In the genomic region with DNA sequence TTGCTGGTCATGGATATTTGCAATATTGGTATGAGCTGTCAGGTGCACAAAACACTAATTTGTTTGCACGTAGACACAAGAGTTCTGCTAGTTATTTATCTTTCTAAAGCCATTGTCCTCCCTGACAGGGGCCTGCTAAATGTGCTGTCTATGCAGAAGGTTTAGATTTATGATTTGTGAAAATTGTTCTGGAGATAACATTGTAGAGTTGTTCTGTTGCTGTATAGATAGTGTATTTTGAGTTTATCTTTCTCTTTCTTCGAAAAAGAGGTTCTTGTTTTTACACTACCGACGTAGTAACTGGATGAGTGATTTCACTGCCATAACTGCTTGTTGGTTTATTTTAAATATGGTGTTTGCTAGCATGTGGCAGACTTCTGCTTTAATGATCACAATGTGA, we compare ENCODE assay signal across 40 cellular contexts. TPM values are rescaled to one million over a fixed set of nuclear protein-coding genes. Genes with fewer than 3 reads are reported as not detected.
"Had no signal": no experiment of that assay in that cellular context is flagged by ENCODE, and none has a peak within 500 bp of the region (broad histone marks: within the 10 kb centered on the region; RNA-seq: fewer than 3 reads in every experiment).

No MANE protein-coding gene starts in this region.

- H3K27me3 ChIP-seq: adrenal gland, ascending aorta, breast epithelium, cardiac muscle cell, colonic mucosa, esophagus squamous epithelium, gastroesophageal sphincter, hepatocyte had no signal

- H3K9me3 ChIP-seq: adrenal gland, ascending aorta, breast epithelium, colonic mucosa, esophagus squamous epithelium, gastroesophageal sphincter, heart right ventricle had no signal

- H3K36me3 Mint-ChIP-seq: activated CD4-positive, alpha-beta memory T cell treated with anti-CD3 and anti-CD28 coated beads for 36 hours; activated CD8-positive, alpha-beta memory T cell treated with anti-CD3 and anti-CD28 coated beads, Interleukin-2, amount 10 ng/mL, durations not matched to agents 7 days and 5 days; activated naive CD4-positive, alpha-beta T cell treated with anti-CD3 and anti-CD28 coated beads, Interleukin-2, amount 50 U/mL, for 24 hours; activated naive CD8-positive, alpha-beta T cell treated with anti-CD3 and anti-CD28 coated beads for 36 hours; brain had no signal

- H3K27ac Mint-ChIP-seq: activated B cell treated with CpG ODN at 0.5 μM for 24 hours; activated CD4-positive, alpha-beta memory T cell treated with anti-CD3 and anti-CD28 coated beads for 36 hours; activated CD8-positive, alpha-beta memory T cell treated with anti-CD3 and anti-CD28 coated beads, Interleukin-2, amount 10 ng/mL, durations not matched to agents 7 days and 5 days; activated CD8-positive, alpha-beta T cell treated with anti-CD3 and anti-CD28 coated beads, Interleukin-2, amount 10 ng/mL, durations not matched to agents 7 days and 5 days; activated naive CD4-positive, alpha-beta T cell treated with anti-CD3 and anti-CD28 coated beads for 36 hours; activated naive CD4-positive, alpha-beta T cell treated with anti-CD3 and anti-CD28 coated beads, Interleukin-2, amount 50 U/mL, for 24 hours; activated naive CD8-positive, alpha-beta T cell treated with anti-CD3 and anti-CD28 coated beads for 36 hours; activated naive CD8-positive, alpha-beta T cell treated with anti-CD3 and anti-CD28 coated beads, Interleukin-2, amount 50 U/mL, for 24 hours; activated T-helper 1 cell treated with anti-CD3 and anti-CD28 coated beads, Interleukin-12 subunit alpha, Interleukin-12 subunit beta, Interleukin-2, Interleukin-4 antibody, amounts not matched to agents 30 ng/mL and 10 ng/mL and 1 ng/mL, durations not matched to agents 14 hours and 24 hours and 36 hours; activated T-helper 2 cell treated with anti-CD3 and anti-CD28 coated beads, Interferon-gamma antibody, Interleukin-2, Interleukin-4, amounts not matched to agents 10 μg/mL and 5 μg/mL and 100 μg/mL, durations not matched to agents 14 hours and 24 hours and 36 hours; brain had no signal

- H3K4me1 Mint-ChIP-seq: activated B cell treated with CpG ODN at 0.5 μM for 24 hours; activated CD8-positive, alpha-beta memory T cell treated with anti-CD3 and anti-CD28 coated beads, Interleukin-2, amount 10 ng/mL, durations not matched to agents 7 days and 5 days; activated naive CD4-positive, alpha-beta T cell treated with anti-CD3 and anti-CD28 coated beads, Interleukin-2, amount 50 U/mL, for 24 hours; activated naive CD8-positive, alpha-beta T cell treated with anti-CD3 and anti-CD28 coated beads for 36 hours; activated naive CD8-positive, alpha-beta T cell treated with anti-CD3 and anti-CD28 coated beads, Interleukin-2, amount 50 U/mL, for 24 hours; brain had no signal

- ATAC-seq: activated CD4-positive, CD25-positive, alpha-beta regulatory T cell treated with anti-CD3 and anti-CD28 coated beads, Interleukin-2, amount 50 U/mL, for 24 hours; activated CD8-positive, alpha-beta memory T cell treated with anti-CD3 and anti-CD28 coated beads, Interleukin-2, amount 10 ng/mL, durations not matched to agents 7 days and 5 days; activated CD8-positive, alpha-beta T cell treated with anti-CD3 and anti-CD28 coated beads, Interleukin-2, amount 10 ng/mL, durations not matched to agents 7 days and 5 days; activated naive CD8-positive, alpha-beta T cell treated with anti-CD3 and anti-CD28 coated beads, Interleukin-2, amount 50 U/mL, for 24 hours; gastroesophageal sphincter; heart right ventricle had no signal

- DNase-seq: activated B cell treated with CpG ODN at 0.5 μM for 24 hours; activated CD4-positive, alpha-beta memory T cell treated with anti-CD3 and anti-CD28 coated beads for 36 hours; activated CD4-positive, alpha-beta T cell treated with anti-CD3 and anti-CD28 coated beads for 48 hours; activated CD4-positive, alpha-beta T cell treated with anti-CD3 and anti-CD28 coated beads, Interleukin-2, amount 50 U/mL, for 1 hour; activated CD8-positive, alpha-beta memory T cell treated with anti-CD3 and anti-CD28 coated beads, Interleukin-2, amount 10 ng/mL, durations not matched to agents 7 days and 5 days; activated CD8-positive, alpha-beta memory T cell treated with anti-CD3 and anti-CD28 coated beads, Interleukin-2, amount 50 U/mL, for 4 hours; activated CD8-positive, alpha-beta T cell treated with anti-CD3 and anti-CD28 coated beads, Interleukin-2, amount 10 ng/mL, durations not matched to agents 7 days and 5 days; activated effector memory CD4-positive, alpha-beta T cell treated with anti-CD3 and anti-CD28 coated beads, Interleukin-2, amount 50 U/mL, for 16 hours; activated naive CD4-positive, alpha-beta T cell treated with anti-CD3 and anti-CD28 coated beads for 36 hours; activated naive CD8-positive, alpha-beta T cell treated with anti-CD3 and anti-CD28 coated beads for 36 hours; activated naive CD8-positive, alpha-beta T cell treated with anti-CD3 and anti-CD28 coated beads, Interleukin-2, amount 50 U/mL, for 24 hours; activated T-cell treated with anti-CD3 and anti-CD28 coated beads, Interleukin-2, amount 50 U/mL, for 1 hour; activated T-cell treated with anti-CD3 and anti-CD28 coated beads, Interleukin-2, amount 50 U/mL, for 48 hours; adrenal gland; central memory CD4-positive, alpha-beta T cell; cerebellar nuclear complex; colonic mucosa; effector CD8-positive, alpha-beta T cell; esophagus squamous epithelium; foreskin melanocyte; heart right ventricle; T-helper 2 cell; WERI-Rb-1 had no signal

- H3K4me3 Mint-ChIP-seq: activated B cell treated with CpG ODN at 0.5 μM for 24 hours; activated CD4-positive, alpha-beta memory T cell treated with anti-CD3 and anti-CD28 coated beads for 36 hours; activated CD8-positive, alpha-beta memory T cell treated with anti-CD3 and anti-CD28 coated beads, Interleukin-2, amount 10 ng/mL, durations not matched to agents 7 days and 5 days; activated CD8-positive, alpha-beta T cell treated with anti-CD3 and anti-CD28 coated beads, Interleukin-2, amount 10 ng/mL, durations not matched to agents 7 days and 5 days; activated naive CD4-positive, alpha-beta T cell treated with anti-CD3 and anti-CD28 coated beads for 36 hours; activated naive CD4-positive, alpha-beta T cell treated with anti-CD3 and anti-CD28 coated beads, Interleukin-2, amount 50 U/mL, for 24 hours; activated naive CD8-positive, alpha-beta T cell treated with anti-CD3 and anti-CD28 coated beads for 36 hours; activated naive CD8-positive, alpha-beta T cell treated with anti-CD3 and anti-CD28 coated beads, Interleukin-2, amount 50 U/mL, for 24 hours; activated T-helper 1 cell treated with anti-CD3 and anti-CD28 coated beads, Interleukin-12 subunit alpha, Interleukin-12 subunit beta, Interleukin-2, Interleukin-4 antibody, amounts not matched to agents 30 ng/mL and 10 ng/mL and 1 ng/mL, durations not matched to agents 14 hours and 24 hours and 36 hours; brain had no signal

- H3K9me3 Mint-ChIP-seq: activated B cell treated with CpG ODN at 0.5 μM for 24 hours; activated CD4-positive, alpha-beta memory T cell treated with anti-CD3 and anti-CD28 coated beads for 36 hours; activated naive CD4-positive, alpha-beta T cell treated with anti-CD3 and anti-CD28 coated beads for 36 hours; activated naive CD4-positive, alpha-beta T cell treated with anti-CD3 and anti-CD28 coated beads, Interleukin-2, amount 50 U/mL, for 24 hours; activated naive CD8-positive, alpha-beta T cell treated with anti-CD3 and anti-CD28 coated beads for 36 hours; activated T-helper 1 cell treated with anti-CD3 and anti-CD28 coated beads, Interleukin-12 subunit alpha, Interleukin-12 subunit beta, Interleukin-2, Interleukin-4 antibody, amounts not matched to agents 30 ng/mL and 10 ng/mL and 1 ng/mL, durations not matched to agents 14 hours and 24 hours and 36 hours; activated T-helper 2 cell treated with anti-CD3 and anti-CD28 coated beads, Interferon-gamma antibody, Interleukin-2, Interleukin-4, amounts not matched to agents 10 μg/mL and 5 μg/mL and 100 μg/mL, durations not matched to agents 14 hours and 24 hours and 36 hours had no signal

- H3K27ac ChIP-seq: adrenal gland, ascending aorta, breast epithelium, cardiac muscle cell, colonic mucosa, epithelial cell of prostate, esophagus squamous epithelium, gastroesophageal sphincter, heart right ventricle, hepatocyte, WERI-Rb-1 had no signal

RNA-seq across cellular contexts. Expression of a gene that starts 28.5 kb away (rescaled TPM):
- total RNA-seq: activated B cell treated with CpG ODN at 0.5 μM for 24 hours; activated CD4-positive, alpha-beta memory T cell treated with anti-CD3 and anti-CD28 coated beads for 36 hours; activated CD8-positive, alpha-beta memory T cell treated with anti-CD3 and anti-CD28 coated beads for 36 hours; activated CD8-positive, alpha-beta memory T cell treated with anti-CD3 and anti-CD28 coated beads, Interleukin-2, amount 10 ng/mL, durations not matched to agents 7 days and 5 days; activated CD8-positive, alpha-beta T cell treated with anti-CD3 and anti-CD28 coated beads, Interleukin-2, amount 10 ng/mL, durations not matched to agents 7 days and 5 days; activated naive CD4-positive, alpha-beta T cell treated with anti-CD3 and anti-CD28 coated beads for 36 hours; activated naive CD8-positive, alpha-beta T cell treated with anti-CD3 and anti-CD28 coated beads for 36 hours; activated T-helper 1 cell treated with anti-CD3 and anti-CD28 coated beads, Interleukin-12 subunit alpha, Interleukin-12 subunit beta, Interleukin-2, Interleukin-4 antibody, amounts not matched to agents 30 ng/mL and 10 ng/mL and 1 ng/mL, durations not matched to agents 14 hours and 24 hours and 36 hours; activated T-helper 2 cell treated with anti-CD3 and anti-CD28 coated beads, Interferon-gamma antibody, Interleukin-2, Interleukin-4, amounts not matched to agents 10 μg/mL and 5 μg/mL and 100 μg/mL, durations not matched to agents 14 hours and 24 hours and 36 hours; cardiac muscle cell; dermis microvascular lymphatic vessel endothelial cell; endothelial cell of umbilical vein; esophagus squamous epithelium; fibroblast of lung; fibroblast of villous mesenchyme; gastroesophageal sphincter; glomerular endothelial cell had no signal

RNA-seq across cellular contexts. Expression of a gene that starts 50.5 kb away (rescaled TPM):
- total RNA-seq: activated B cell treated with CpG ODN at 0.5 μM for 24 hours; activated CD4-positive, alpha-beta memory T cell treated with anti-CD3 and anti-CD28 coated beads for 36 hours; activated CD8-positive, alpha-beta memory T cell treated with anti-CD3 and anti-CD28 coated beads for 36 hours; activated CD8-positive, alpha-beta memory T cell treated with anti-CD3 and anti-CD28 coated beads, Interleukin-2, amount 10 ng/mL, durations not matched to agents 7 days and 5 days; activated CD8-positive, alpha-beta T cell treated with anti-CD3 and anti-CD28 coated beads, Interleukin-2, amount 10 ng/mL, durations not matched to agents 7 days and 5 days; activated naive CD4-positive, alpha-beta T cell treated with anti-CD3 and anti-CD28 coated beads for 36 hours; activated naive CD8-positive, alpha-beta T cell treated with anti-CD3 and anti-CD28 coated beads for 36 hours; activated T-helper 1 cell treated with anti-CD3 and anti-CD28 coated beads, Interleukin-12 subunit alpha, Interleukin-12 subunit beta, Interleukin-2, Interleukin-4 antibody, amounts not matched to agents 30 ng/mL and 10 ng/mL and 1 ng/mL, durations not matched to agents 14 hours and 24 hours and 36 hours; activated T-helper 2 cell treated with anti-CD3 and anti-CD28 coated beads, Interferon-gamma antibody, Interleukin-2, Interleukin-4, amounts not matched to agents 10 μg/mL and 5 μg/mL and 100 μg/mL, durations not matched to agents 14 hours and 24 hours and 36 hours; cardiac muscle cell; dermis microvascular lymphatic vessel endothelial cell; endothelial cell of umbilical vein; esophagus squamous epithelium; fibroblast of lung; fibroblast of villous mesenchyme; glomerular endothelial cell had no signal
